8 cellular contexts compared by ENCODE assay signal in the genomic region with DNA sequence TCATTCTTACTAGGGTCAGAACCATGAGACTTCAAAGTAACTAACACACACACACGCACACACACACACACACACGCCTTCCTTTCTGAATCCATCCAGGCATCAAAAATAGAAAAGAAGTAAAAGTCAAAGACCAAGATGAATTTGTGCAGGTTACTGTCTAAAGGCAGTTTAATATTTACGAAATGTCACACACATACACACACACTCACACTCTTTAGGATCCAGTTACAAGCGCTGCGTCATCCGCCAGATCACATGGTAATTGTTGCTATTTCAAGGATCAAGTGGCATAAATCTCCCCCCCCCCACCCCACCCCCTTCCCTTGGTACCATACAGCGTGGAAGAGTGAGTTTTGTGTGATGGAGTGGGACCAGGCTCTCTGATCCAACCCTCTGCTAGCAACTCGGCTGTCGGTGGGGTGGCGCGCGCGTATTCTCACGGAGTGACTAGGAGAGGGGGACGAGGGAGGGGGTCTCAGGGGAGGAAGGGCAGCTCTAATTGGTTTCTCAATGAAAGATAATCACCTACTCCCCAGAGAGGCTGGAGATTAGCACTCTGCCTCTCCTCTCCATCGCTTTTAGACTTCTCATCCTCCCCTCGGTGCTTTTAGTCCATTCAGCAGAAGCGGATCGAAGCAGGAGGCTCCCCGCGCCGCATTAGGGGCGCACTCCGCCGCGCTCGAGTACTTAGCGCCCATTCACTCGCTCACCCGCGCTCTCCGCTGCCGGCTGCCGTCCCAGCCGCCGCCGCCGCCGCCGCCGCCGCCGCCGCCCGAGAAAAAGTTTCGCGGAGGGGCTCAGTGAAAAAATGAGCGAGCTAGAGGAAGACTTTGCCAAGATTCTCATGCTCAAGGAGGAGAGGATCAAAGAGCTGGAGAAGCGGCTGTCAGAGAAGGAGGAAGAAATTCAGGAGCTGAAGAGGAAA.
DNase-seq lines count a peak whose midpoint lies in the region; ATAC-seq and TF ChIP-seq lines count a peak whose summit lies in the region.

No MANE protein-coding gene starts in this region.

- H3K36me3 Mint-ChIP-seq in H9 (ENCODE audit: insufficient read depth in 1 of 3, low read depth in 3 of 3), result no peaks in the 10 kb centered on the region

- H4K91ac ChIP-seq in H9 (ENCODE audit: insufficient read length, low read depth, low read length), result no peak overlapping the region

- no peak overlapping the region for H4K5ac ChIP-seq in H9 (ENCODE audit: insufficient read length, low read depth, low read length)

- H2BK20ac ChIP-seq in H9 (ENCODE audit: low read depth, low read length, poor library complexity, severe bottlenecking), result no peak overlapping the region

- no peaks in the 10 kb centered on the region for H3K79me2 ChIP-seq in H9 (ENCODE audit: insufficient read depth, low read length)

- H3K14ac ChIP-seq in H9 (ENCODE audit: insufficient read depth, low read length), result no peak overlapping the region

- H4K8ac ChIP-seq in H9 (replicated peaks; ENCODE audit: insufficient read length, low read depth, low read length), result no peak overlapping the region

- H3K9me3 Mint-ChIP-seq in H9, result no peaks in the 10 kb centered on the region

- no peaks in the 10 kb centered on the region for H4K20me1 ChIP-seq in H9 (ENCODE audit: control insufficient read depth, insufficient read depth, insufficient read length)

- H3K27me3 Mint-ChIP-seq in H9 (ENCODE audit: low read depth), result peaks cover 56% of the 10 kb centered on the region

- H2BK5ac ChIP-seq in H9 (ENCODE audit: insufficient read length, low read length), result no peak overlapping the region

- H2BK12ac ChIP-seq in H9 (ENCODE audit: insufficient read length, low read depth, low read length), result no peak overlapping the region

- TF ChIP-seq CTCF in H9 (conservative IDR thresholded peaks at IDR 0.05), result no peak
- no peak for TF ChIP-seq CTCF in RWPE2 (IDR thresholded peaks at IDR 0.05; ENCODE audit: poor library complexity, severe bottlenecking)
- TF ChIP-seq CTCF in esophagus muscularis mucosa (IDR thresholded peaks at IDR 0.05), result no peak

- no peak overlapping the region for H2AK5ac ChIP-seq in H9 (ENCODE audit: insufficient read length, low read length)

- intact Hi-C loops in esophagus muscularis mucosa (cut with DNase I), result loop anchor here (5.0 kb wide), 1 partner anchor 81 kb away; a partner anchor contains a TSS

- H3T11ph ChIP-seq in H9 (ENCODE audit: low read length), result no peak overlapping the region

- H3K4me1 Mint-ChIP-seq in H9, result peaks cover 8 to 16% of the 10 kb centered on the region in 2 experiments

- WGBS in H9 (ENCODE audit: extremely low coverage, insufficient read length, low lambda C conversion rate), result no CpG with 5 or more reads among the region's 49 CpGs
- WGBS in esophagus muscularis mucosa, result 2% methylated on average over 46 of the region's 49 CpGs

- H3K9me3 ChIP-seq in H9 (ENCODE audit: control insufficient read depth, low read depth, low read length) (no peaks in the 10 kb centered on the region), RWPE2 (ENCODE audit: severe bottlenecking) (no peaks in the 10 kb centered on the region), esophagus muscularis mucosa (no peaks in the 10 kb centered on the region), muscle layer of duodenum (ENCODE audit: control insufficient read depth in 1 of 2, low read length in 2 of 2) (no peaks in the 10 kb centered on the region)

- H3K27ac ChIP-seq in H9 (ENCODE audit: insufficient read length, low read depth, low read length) (no peak overlapping the region), RWPE2 (ENCODE audit: poor library complexity, severe bottlenecking) (no peak overlapping the region), esophagus muscularis mucosa (replicated peaks in 1 of 4) (peak overlapping the region; percentile 82 to 92 (median 87)), muscle layer of duodenum (ENCODE audit: low read length) (no peak overlapping the region)

- peak overlapping the region; percentile 30 for H3K4me3 ChIP-seq in RWPE2 (ENCODE audit: severe bottlenecking)
- peak overlapping the region; percentile 63 to 77 (median 72) for H3K4me3 ChIP-seq in esophagus muscularis mucosa
- peak overlapping the region; percentile 64 to 80 for H3K4me3 ChIP-seq in muscle layer of duodenum (ENCODE audit: low read depth in 1 of 2, low read length in 2 of 2)

- no peaks in the 10 kb centered on the region for H3K79me1 ChIP-seq in H9 (ENCODE audit: insufficient read depth, low read depth, low read length, poor library complexity, severe bottlenecking)

- DNase-seq in H9 (peak; percentile 54), RWPE2 (ENCODE audit: low spot score) (no peak), esophagus muscularis mucosa (ENCODE audit: extremely low spot score) (no peak), NCI-H1048 (lab: John Stamatoyannopoulos, UW) (no peak)
- DNase-seq in activated CD8-positive, alpha-beta memory T cell treated with anti-CD3 and anti-CD28 coated beads, Interleukin-2, amount 50 U/mL, for 48 hours, result no peak

- H3K4me1 ChIP-seq in H9 (ENCODE audit: insufficient read depth, low read length) (peaks cover 2% of the 10 kb centered on the region; the same call in 1 of the 2 replicates), RWPE2 (ENCODE audit: insufficient read depth, poor library complexity, severe bottlenecking) (no peaks in the 10 kb centered on the region), esophagus muscularis mucosa (peaks cover 4 to 48% (median 43%) of the 10 kb centered on the region in 4 donors), muscle layer of duodenum (ENCODE audit: control insufficient read depth in 1 of 2, insufficient read depth in 2 of 2, low read length in 2 of 2) (peaks cover 0 to 8% of the 10 kb centered on the region in 2 donors)

- no peak overlapping the region for H3K18ac ChIP-seq in H9 (ENCODE audit: insufficient read length, low read depth, low read length)

- H3K27ac Mint-ChIP-seq in H9, result no peak overlapping the region

- no peak for TF ChIP-seq POLR2A in esophagus muscularis mucosa (IDR thresholded peaks at IDR 0.05; ENCODE audit: low read depth)

- H3K4me2 ChIP-seq in H9 (ENCODE audit: insufficient read depth, insufficient read length, low read length), result peak overlapping the region; percentile 66

- H3K23me2 ChIP-seq in H9 (ENCODE audit: insufficient read length, low read depth, low read length, poor library complexity, severe bottlenecking), result peaks cover 17% of the 10 kb centered on the region

- H2BK15ac ChIP-seq in H9 (ENCODE audit: low read depth, low read length), result no peak overlapping the region

- peak; percentile 67 for ATAC-seq in RWPE2 (ENCODE audit: low read depth)
- ATAC-seq in HG02885 (IDR thresholded peaks at IDR 0.05; ENCODE audit: poor library complexity, unreplicated experiment), result no peak
- ATAC-seq in HG03097 (IDR thresholded peaks at IDR 0.05; ENCODE audit: low FRiP score, unreplicated experiment), result no peak

- H3K56ac ChIP-seq in H9 (ENCODE audit: insufficient read length, low read depth, low read length), result no peak overlapping the region

- H2BK120ac ChIP-seq in H9 (ENCODE audit: low read depth, low read length, poor library complexity, severe bottlenecking), result no peak overlapping the region

- H3K23ac ChIP-seq in H9 (ENCODE audit: insufficient read length, low read depth, low read length), result no peak overlapping the region

- H3K27me3 ChIP-seq in H9 (ENCODE audit: insufficient read depth, low read length), result peaks cover 18% of the 10 kb centered on the region; the same call in 1 of the 2 replicates
- peaks cover 23% of the 10 kb centered on the region for H3K27me3 ChIP-seq in RWPE2 (ENCODE audit: insufficient read depth, poor library complexity, severe bottlenecking)
- peaks cover 0 to 22% (median 0%) of the 10 kb centered on the region in 4 donors for H3K27me3 ChIP-seq in esophagus muscularis mucosa
- H3K27me3 ChIP-seq in muscle layer of duodenum (ENCODE audit: low read depth, low read length), result no peaks in the 10 kb centered on the region

- H3K36me3 ChIP-seq in RWPE2 (ENCODE audit: low read depth) (no peaks in the 10 kb centered on the region), esophagus muscularis mucosa (no peaks in the 10 kb centered on the region), muscle layer of duodenum (ENCODE audit: control insufficient read depth in 1 of 2, insufficient read depth in 2 of 2, low read length in 2 of 2) (no peaks in the 10 kb centered on the region)

- TF ChIP-seq EP300 in esophagus muscularis mucosa (IDR thresholded peaks at IDR 0.05), result no peak

- peak overlapping the region; percentile 80 to 90 for H3K4me3 Mint-ChIP-seq in H9

- H2AFZ ChIP-seq in H9 (ENCODE audit: low read length), result no peak overlapping the region

- no peak overlapping the region for H3K9ac ChIP-seq in H9 (ENCODE audit: extremely low read depth, insufficient read length, low read length)

- H3K4ac ChIP-seq in H9 (ENCODE audit: low read depth, low read length), result no peak overlapping the region

Comparison
In these comparisons a context has a peak if more than half of its experiments do, and no peak if none do; other contexts are left out.
1. H3K27ac ChIP-seq: peak in esophagus muscularis mucosa (4 of 4); none in H9 (single experiment), RWPE2 (single experiment) and muscle layer of duodenum (single experiment).
2. Peak in every context shown above with its lines, with median percentiles within 50 percentile points of each other: H3K4me3 ChIP-seq.